34 cellular contexts compared by ENCODE assay signal in the genomic region with DNA sequence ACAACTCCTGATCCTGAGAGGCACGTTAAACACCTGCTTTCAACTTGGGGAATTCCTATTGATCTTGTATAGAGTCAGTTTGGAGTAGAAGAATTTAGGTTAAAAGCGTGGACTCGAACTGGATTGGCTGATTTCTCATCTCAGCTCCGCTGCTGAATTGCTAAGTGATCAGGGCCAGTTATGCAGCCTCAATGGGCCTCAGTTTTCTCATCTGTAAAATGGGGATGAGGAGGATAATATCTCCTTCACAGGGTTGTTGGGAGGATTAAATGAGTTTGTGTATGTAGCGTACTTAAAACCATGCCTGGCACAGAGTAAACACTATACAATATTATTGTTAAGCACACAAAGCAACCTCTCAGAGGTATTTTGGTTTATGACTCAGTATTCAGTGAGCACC. TPM values are rescaled to one million over a fixed set of nuclear protein-coding genes. Genes with fewer than 3 reads are reported as not detected.
"Had no signal": no experiment of that assay in that cellular context is flagged by ENCODE, and none has a peak within 500 bp of the region (broad histone marks: within the 10 kb centered on the region; RNA-seq: fewer than 3 reads in every experiment).

No MANE protein-coding gene starts in this region.

- H3K4me1 ChIP-seq: parathyroid adenoma, psoas muscle, spleen, suprapubic skin, tibial artery, transverse colon, upper lobe of right lung, uterus had no signal

- H3K9ac ChIP-seq: parathyroid adenoma had no signal

- H2AFZ ChIP-seq: parathyroid adenoma had no signal

- DNase-seq: naive thymus-derived CD8-positive, alpha-beta T cell; nephron progenitor cell; nucleus accumbens; ovary; posterior cingulate gyrus; psoas muscle; right cardiac atrium; spleen; stimulated activated CD4-positive, alpha-beta T cell treated with anti-CD3 and anti-CD28 coated beads, Interleukin-12 subunit alpha, Interleukin-12 subunit beta, amount 100 ng/mL, for 4 hours; stimulated activated CD4-positive, alpha-beta T cell treated with anti-CD3 and anti-CD28 coated beads, Interleukin-1b, Interleukin-23, amount 100 ng/mL, for 48 hours; stimulated activated CD4-positive, alpha-beta T cell treated with anti-CD3 and anti-CD28 coated beads, Interleukin-4, amount 100 ng/mL, for 1 hour; stimulated activated CD4-positive, alpha-beta T cell treated with anti-CD3 and anti-CD28 coated beads, Interleukin-4, amount 100 ng/mL, for 4 hours; stimulated activated CD8-positive, alpha-beta memory T cell treated with anti-CD3 and anti-CD28 coated beads, Interleukin-4, amount 100 ng/mL, for 48 hours; stimulated activated naive CD4-positive, alpha-beta T cell; stimulated activated naive CD8-positive, alpha-beta T cell treated with anti-CD3 and anti-CD28 coated beads, Interleukin-15, amount 100 ng/mL, for 72 hours; stimulated activated naive CD8-positive, alpha-beta T cell treated with anti-CD3 and anti-CD28 coated beads, Interleukin-15, Interleukin-2, amounts not matched to agents 100 U/mL and 50 U/mL, for 24 hours; substantia nigra; testis; tibial artery; transverse colon; upper lobe of right lung; uterus had no signal

- ATAC-seq: naive thymus-derived CD8-positive, alpha-beta T cell; natural killer cell treated with Interleukin-12 subunit alpha and Interleukin-12 subunit beta and Interleukin-15 and Interleukin-18, amount 100 ng/mL, for 72 hours; psoas muscle; right cardiac atrium; sciatic nerve; stimulated activated memory B cell treated with anti-CD40 and anti-IgM and Interleukin-4, amounts not matched to agents 10 μg/mL and 1 μg/mL and 100 μg/mL, for 72 hours; stimulated activated naive CD8-positive, alpha-beta T cell treated with anti-CD3 and anti-CD28 coated beads, Interleukin-15, amount 100 ng/mL, for 72 hours; stimulated activated naive CD8-positive, alpha-beta T cell treated with anti-CD3 and anti-CD28 coated beads, Interleukin-15, Interleukin-2, amounts not matched to agents 100 U/mL and 50 U/mL, for 24 hours; upper lobe of right lung had no signal

- H3K27me3 ChIP-seq: neutrophil, ovary, spleen, suprapubic skin, testis, tibial artery, transverse colon, upper lobe of right lung, uterus had no signal

- H3K4me2 ChIP-seq: smooth muscle cell had no signal

- H3K4me3 ChIP-seq: ovary, psoas muscle, skin epidermis, smooth muscle cell, spleen, suprapubic skin, testis, tibial artery, transverse colon, upper lobe of right lung, uterus had no signal

- H3K27ac ChIP-seq: neutrophil, ovary, parathyroid adenoma, psoas muscle, skin epidermis, spleen, suprapubic skin, testis, tibial artery, transverse colon, upper lobe of right lung, uterus had no signal

- H3K9me3 ChIP-seq: neutrophil, ovary, psoas muscle, spleen, suprapubic skin, testis, tibial artery, transverse colon, upper lobe of right lung, uterus had no signal

- H3K36me3 ChIP-seq: neutrophil, ovary, spleen, suprapubic skin, tibial artery, transverse colon, upper lobe of right lung, uterus had no signal

- H3K79me2 ChIP-seq: parathyroid adenoma had no signal

RNA-seq across cellular contexts. Expression of gene HEPHL1, which starts 53.2 kb away (rescaled TPM):
- total RNA-seq: naive thymus-derived CD8-positive, alpha-beta T cell; natural killer cell treated with Interleukin-12 subunit alpha and Interleukin-12 subunit beta and Interleukin-15 and Interleukin-18, amount 100 ng/mL, for 72 hours; neural crest cell; osteoblast; ovary; progenitor cell of endocrine pancreas; psoas muscle; right cardiac atrium; sciatic nerve; spleen; transverse colon; upper lobe of right lung; urinary bladder; uterus had no signal
